Comparison of ENCODE assay signal across 8 cellular contexts in genomic region chr12:55724226-55724939, GRCh38. TPM values are rescaled to one million over a fixed set of nuclear protein-coding genes. Genes with fewer than 3 reads are reported as not detected.
A peak's percentile ranks its signal among the peaks of the same experiment; 100 is the strongest.
DNase-seq lines count a peak whose midpoint lies in the region; ATAC-seq, FAIRE-seq and TF ChIP-seq lines count a peak whose summit lies in the region.

No MANE protein-coding gene starts in this region.

- no peaks in the 10 kb centered on the region for H3K27me3 Mint-ChIP-seq in activated CD4-positive, alpha-beta T cell treated with anti-CD3 and anti-CD28 coated beads, Interleukin-2, amount 10 ng/mL, durations not matched to agents 7 days and 5 days

- H3K4me1 ChIP-seq in ACC112 (ENCODE audit: control insufficient read depth, insufficient read depth, low read length, unreplicated experiment), result peaks cover 63% of the 10 kb centered on the region
- peaks cover 0 to 11% (median 9%) of the 10 kb centered on the region in 4 experiments; a peak in 6 of 7 replicates for H3K4me1 ChIP-seq in H1 (replicated peaks in 1 of 4; ENCODE audit: control insufficient read depth in 3 of 4, insufficient read depth in 4 of 4, low read length in 3 of 4)
- peaks cover 69% of the 10 kb centered on the region for H3K4me1 ChIP-seq in muscle layer of colon (ENCODE audit: insufficient read depth, low read length)

- peaks cover 4 to 6% of the 10 kb centered on the region in 2 experiments for H4K20me1 ChIP-seq in H1 (replicated peaks in 1 of 2; ENCODE audit: control insufficient read depth in 1 of 2, insufficient read depth in 2 of 2, low read length in 2 of 2)

- DNase-seq in NCI-H446 (lab: John Stamatoyannopoulos, UW) (peak; percentile 20 to 65), H1 (ENCODE audit: low read depth in 1 of 2, low spot score in 2 of 2) (peak in 1 of 2 experiments; percentile 76), superior temporal gyrus (ENCODE audit: extremely low spot score) (peak; percentile 74), HTR-8/SVneo (ENCODE audit: insufficient read length, low spot score) (no peak)
- DNase-seq in activated CD4-positive, alpha-beta T cell treated with anti-CD3 and anti-CD28 coated beads, Interleukin-2, amount 10 ng/mL, durations not matched to agents 7 days and 5 days, result peak; percentile 77

- peak overlapping the region; percentile 27; the same call in 1 of the 2 replicates for H2BK5ac ChIP-seq in H1 (ENCODE audit: low read depth, low read length)

- H3K4me2 ChIP-seq in H1 (ENCODE audit: insufficient read depth in 1 of 2, low read depth in 2 of 2, low read length in 2 of 2), result no peak overlapping the region

- no peak overlapping the region for H4K91ac ChIP-seq in H1 (replicated peaks; ENCODE audit: insufficient read length, low read length)

- no peak overlapping the region for H4K8ac ChIP-seq in H1 (ENCODE audit: extremely low read depth, insufficient read depth, low read length)

- H3K79me1 ChIP-seq in H1 (ENCODE audit: low read depth, low read length), result peaks cover 5% of the 10 kb centered on the region; the same call in 1 of the 2 replicates

- peak overlapping the region; percentile 66 for H3K27ac Mint-ChIP-seq in activated CD4-positive, alpha-beta T cell treated with anti-CD3 and anti-CD28 coated beads, Interleukin-2, amount 10 ng/mL, durations not matched to agents 7 days and 5 days

- ATAC-seq in GM19043 (IDR thresholded peaks at IDR 0.05; ENCODE audit: low read depth, unreplicated experiment), result peak; percentile 31

- TF ChIP-seq CTCF in H1 (IDR thresholded peaks at IDR 0.05; ENCODE audit: control extremely low read depth in 1 of 3, insufficient read depth in 1 of 3, low read depth in 1 of 3, low read length in 3 of 3), result peak; percentile 73 to 86 (median 77)

- H2BK20ac ChIP-seq in H1 (ENCODE audit: low read length), result no peak overlapping the region

- no peak overlapping the region for H2BK120ac ChIP-seq in H1 (replicated peaks; ENCODE audit: low read depth, low read length)

- H3K56ac ChIP-seq in H1 (replicated peaks; ENCODE audit: insufficient read length, low read depth, low read length), result no peak overlapping the region

- peaks cover 9% of the 10 kb centered on the region for H3K23me2 ChIP-seq in H1 (ENCODE audit: low read depth, low read length)

- H3K27ac ChIP-seq in ACC112 (ENCODE audit: low read depth, low read length) (peak overlapping the region; percentile 24; the same call in 1 of the 2 replicates), H1 (ENCODE audit: low read depth, low read length) (no peak overlapping the region), muscle layer of colon (ENCODE audit: low read depth, low read length) (peak overlapping the region; percentile 52)

- H3K4me3 ChIP-seq in ACC112 (ENCODE audit: low read depth, low read length), result no peak overlapping the region
- H3K4me3 ChIP-seq in H1 (ENCODE audit: extremely low read depth in 1 of 4, insufficient read depth in 2 of 4, low read depth in 3 of 4, low read length in 4 of 4), result no peak overlapping the region
- H3K4me3 ChIP-seq in muscle layer of colon (ENCODE audit: low read depth in 1 of 2, low read length in 2 of 2), result peak overlapping the region in 1 of 2 donors; percentile 11

- no peak overlapping the region for H3K23ac ChIP-seq in H1 (ENCODE audit: insufficient read length)

- H3K14ac ChIP-seq in H1 (ENCODE audit: insufficient read length), result no peak overlapping the region

- TF ChIP-seq POLR2A in H1 (IDR thresholded peaks at IDR 0.05; ENCODE audit: control extremely low read depth in 1 of 2, low read depth in 2 of 2, low read length in 2 of 2), result 0 out of 3 replicates have a peak, but pooled peaks of 1 of the 2 experiments have one; percentile 7

- H3K36me3 ChIP-seq in ACC112 (ENCODE audit: insufficient read depth, low read length) (peaks cover 24% of the 10 kb centered on the region; the same call in 1 of the 2 replicates), H1 (ENCODE audit: control insufficient read depth in 2 of 4, insufficient read depth in 4 of 4, low read length in 3 of 4) (peaks cover 6 to 29% (median 16%) of the 10 kb centered on the region in 4 experiments; a peak in 5 of 8 replicates), muscle layer of colon (ENCODE audit: insufficient read depth, low read length) (peaks cover 36% of the 10 kb centered on the region)

- no peak overlapping the region for H3K4me3 Mint-ChIP-seq in activated CD4-positive, alpha-beta T cell treated with anti-CD3 and anti-CD28 coated beads, Interleukin-2, amount 10 ng/mL, durations not matched to agents 7 days and 5 days

- H2AK5ac ChIP-seq in H1 (ENCODE audit: low read depth, low read length), result no peak overlapping the region

- H2BK15ac ChIP-seq in H1 (ENCODE audit: low read length), result no peak overlapping the region

- H4K5ac ChIP-seq in H1 (ENCODE audit: insufficient read length, low read depth, low read length), result no peak overlapping the region

- peaks cover 38% of the 10 kb centered on the region for H3K4me1 Mint-ChIP-seq in activated CD4-positive, alpha-beta T cell treated with anti-CD3 and anti-CD28 coated beads, Interleukin-2, amount 10 ng/mL, durations not matched to agents 7 days and 5 days

- no peak overlapping the region for H3K4ac ChIP-seq in H1 (replicated peaks; ENCODE audit: insufficient read length, low read depth, low read length)

- no peak overlapping the region for H3K18ac ChIP-seq in H1 (ENCODE audit: extremely low read depth, low read length)

- POLR2A ChIA-PET in activated CD4-positive, alpha-beta T cell treated with anti-CD3 and anti-CD28 coated beads, Interleukin-2, amount 10 ng/mL, durations not matched to agents 7 days and 5 days (lab: Charles Lee), result interaction anchor here (1.0 kb wide), 1 partner anchor 9 kb away, joined by 4 read pairs; the partner anchor contains the start of gene BLOC1S1
- POLR2A ChIA-PET in H1 (lab: Charles Lee; ENCODE audit: partially characterized antibody), result interaction anchor here (0.6 to 4.4 kb wide), 17 partner anchors 9 to 475 kb away, joined by 3 to 29 read pairs (median 4); partner anchors contain the start of genes BLOC1S1, GDF11, ITGA7 and ORMDL2

- FAIRE-seq in H1 (lab: Jason Lieb, UNC) (no peak), HTR-8/SVneo (lab: Jason Lieb, UNC) (no peak)

- peak; percentile 71 to 81 for TF ChIP-seq RAD21 in H1 (IDR thresholded peaks at IDR 0.05 in 1 of 2, conservative IDR thresholded peaks at IDR 0.05 in 1 of 2; ENCODE audit: low read depth in 2 of 2, low read length in 2 of 2)

- peaks cover 21% of the 10 kb centered on the region for H3K36me3 Mint-ChIP-seq in activated CD4-positive, alpha-beta T cell treated with anti-CD3 and anti-CD28 coated beads, Interleukin-2, amount 10 ng/mL, durations not matched to agents 7 days and 5 days (ENCODE audit: low read depth)

- H3K9me3 ChIP-seq in H1 (ENCODE audit: insufficient read depth in 2 of 2, low read depth in 1 of 2, low read length in 1 of 2), result no peaks in the 10 kb centered on the region
- H3K9me3 ChIP-seq in muscle layer of colon (ENCODE audit: low read length), result no peaks in the 10 kb centered on the region

- no peaks in the 10 kb centered on the region for H3K27me3 ChIP-seq in ACC112 (ENCODE audit: insufficient read depth, low read length)
- no peaks in the 10 kb centered on the region for H3K27me3 ChIP-seq in H1 (replicated peaks in 1 of 4; ENCODE audit: control insufficient read depth in 3 of 4, extremely low read depth in 1 of 4, insufficient read depth in 3 of 4, low read length in 3 of 4)
- no peaks in the 10 kb centered on the region for H3K27me3 ChIP-seq in muscle layer of colon (ENCODE audit: control insufficient read depth in 1 of 2, insufficient read depth in 2 of 2, low read length in 2 of 2)

- H2BK12ac ChIP-seq in H1 (ENCODE audit: low read depth, low read length), result no peak overlapping the region

- CTCF ChIA-PET in activated CD4-positive, alpha-beta T cell treated with anti-CD3 and anti-CD28 coated beads, Interleukin-2, amount 10 ng/mL, durations not matched to agents 7 days and 5 days (lab: Charles Lee), result interaction anchor here (0.7 to 2.4 kb wide), 8 partner anchors 8 to 389 kb away, joined by 3 to 33 read pairs (median 5); partner anchors contain the start of genes BLOC1S1 and ITGA7
- CTCF ChIA-PET in H1 (lab: Charles Lee; ENCODE audit: partially characterized antibody), result interaction anchor here (0.9 to 11.1 kb wide), 20 partner anchors 9 to 305 kb away, joined by 3 to 229 read pairs (median 5); partner anchors contain the start of genes BLOC1S1 and ITGA7

- no peaks in the 10 kb centered on the region for H3K9me3 Mint-ChIP-seq in activated CD4-positive, alpha-beta T cell treated with anti-CD3 and anti-CD28 coated beads, Interleukin-2, amount 10 ng/mL, durations not matched to agents 7 days and 5 days

- H2AFZ ChIP-seq in ACC112 (ENCODE audit: low read length, unreplicated experiment), result no peak overlapping the region
- no peak overlapping the region for H2AFZ ChIP-seq in H1 (ENCODE audit: low read length)

- H3K9ac ChIP-seq in H1 (replicated peaks in 1 of 4; ENCODE audit: extremely low read depth in 1 of 4, low read depth in 3 of 4, low read length in 3 of 4) (no peak overlapping the region), muscle layer of colon (ENCODE audit: low read length) (peak overlapping the region; percentile 8)

- WGBS in H1 (ENCODE audit: extremely low coverage in 1 of 2, insufficient coverage in 1 of 2, insufficient read length in 1 of 2, insufficient replicate concordance in 2 of 2, low coverage in 1 of 2, low lambda C conversion rate in 2 of 2, missing lambda C conversion rate in 1 of 2), 2 experiments, result 72% methylated on average over 11 of the region's 11 CpGs; no CpG with 5 or more reads in 1 of the 2 experiments

- H3K79me2 ChIP-seq in ACC112 (ENCODE audit: control insufficient read depth, insufficient read depth, low read length, unreplicated experiment) (peaks cover 41% of the 10 kb centered on the region), H1 (ENCODE audit: control insufficient read depth in 1 of 2, insufficient read depth in 2 of 2, low read length in 2 of 2) (peaks cover 0 to 17% of the 10 kb centered on the region in 2 experiments; a peak in 2 of 4 replicates)

- no peak for TF ChIP-seq EP300 in H1 (IDR thresholded peaks at IDR 0.05; ENCODE audit: borderline replicate concordance in 1 of 2, low read depth in 2 of 2, low read length in 2 of 2)

RNA-seq across cellular contexts. Expression of gene RDH5, which starts 4.2 kb away (rescaled TPM):
- total RNA-seq in activated CD4-positive, alpha-beta T cell treated with anti-CD3 and anti-CD28 coated beads, Interleukin-2, amount 10 ng/mL, durations not matched to agents 7 days and 5 days, result 10 to 100 TPM; 23.3 to 25.8 TPM
- 4.2 and 4.5 TPM in 2 replicates for total RNA-seq in H1 (2021; fragmentation: NEBNext Ultra II Directional; extraction: Animal tissue kit (Norgen Biotek cat#: 25700))
- polyA plus RNA-seq in H1 (2011; rRNA removed), result 6.0 and 7.1 TPM in 2 replicates
- 8.7 TPM for polyA plus RNA-seq in H1 (2011; cell fraction: cytosol; rRNA removed)
- 14.0 TPM for polyA plus RNA-seq in H1 (2011; cell fraction: nucleus; rRNA removed)
- polyA plus RNA-seq in H1 (2012, experiment 1 of 2), result 5.4 to 9.4 TPM (median 6.1 TPM) in 4 replicates
- polyA plus RNA-seq in H1 (2012, experiment 2 of 2), result 2.8 TPM
- polyA plus RNA-seq in H1 (2013, experiment 1 of 2), result 5.6 TPM
- polyA plus RNA-seq in H1 (2013, experiment 2 of 2), result 4.7 TPM
- 6.7 and 7.3 TPM in 2 replicates for polyA minus RNA-seq in H1 (2011; rRNA and poly(A)+ RNA removed)
- polyA minus RNA-seq in H1 (2011; cell fraction: cytosol; rRNA and poly(A)+ RNA removed), result 3.8 TPM
- 14.1 TPM for polyA minus RNA-seq in H1 (2011; cell fraction: nucleus; rRNA and poly(A)+ RNA removed)

RNA-seq across cellular contexts. Expression of gene CD63, which starts 4.4 kb away (rescaled TPM):
- 100 to 1,000 TPM; 108 to 116 TPM for total RNA-seq in activated CD4-positive, alpha-beta T cell treated with anti-CD3 and anti-CD28 coated beads, Interleukin-2, amount 10 ng/mL, durations not matched to agents 7 days and 5 days
- 440 and 460 TPM in 2 replicates for total RNA-seq in H1 (2021; fragmentation: NEBNext Ultra II Directional; extraction: Animal tissue kit (Norgen Biotek cat#: 25700))
- polyA plus RNA-seq in H1 (2011; rRNA removed), result 525 and 526 TPM in 2 replicates
- polyA plus RNA-seq in H1 (2011; cell fraction: cytosol; rRNA removed), result 544 TPM
- polyA plus RNA-seq in H1 (2011; cell fraction: nucleus; rRNA removed), result 196 TPM
- polyA plus RNA-seq in H1 (2012, experiment 1 of 2), result 431 to 625 TPM (median 595 TPM) in 4 replicates
- polyA plus RNA-seq in H1 (2012, experiment 2 of 2), result 1,065 TPM
- 1,099 TPM for polyA plus RNA-seq in H1 (2013, experiment 1 of 2)
- 1,353 TPM for polyA plus RNA-seq in H1 (2013, experiment 2 of 2)
- 146 and 194 TPM in 2 replicates for polyA minus RNA-seq in H1 (2011; rRNA and poly(A)+ RNA removed)
- 119 TPM for polyA minus RNA-seq in H1 (2011; cell fraction: cytosol; rRNA and poly(A)+ RNA removed)
- polyA minus RNA-seq in H1 (2011; cell fraction: nucleus; rRNA and poly(A)+ RNA removed), result 71.1 TPM

RNA-seq across cellular contexts. Expression of gene BLOC1S1, which starts 8.5 kb away (rescaled TPM):
- 100 to 1,000 TPM; 164 to 181 TPM for total RNA-seq in activated CD4-positive, alpha-beta T cell treated with anti-CD3 and anti-CD28 coated beads, Interleukin-2, amount 10 ng/mL, durations not matched to agents 7 days and 5 days
- 84.3 and 91.1 TPM in 2 replicates for total RNA-seq in H1 (2021; fragmentation: NEBNext Ultra II Directional; extraction: Animal tissue kit (Norgen Biotek cat#: 25700))
- polyA plus RNA-seq in H1 (2011; rRNA removed), result 149 and 185 TPM in 2 replicates
- 215 TPM for polyA plus RNA-seq in H1 (2011; cell fraction: cytosol; rRNA removed)
- 132 TPM for polyA plus RNA-seq in H1 (2011; cell fraction: nucleus; rRNA removed)
- 124 to 187 TPM (median 163 TPM) in 4 replicates for polyA plus RNA-seq in H1 (2012, experiment 1 of 2)
- 152 TPM for polyA plus RNA-seq in H1 (2012, experiment 2 of 2)
- polyA plus RNA-seq in H1 (2013, experiment 1 of 2), result 87.5 TPM
- 85.4 TPM for polyA plus RNA-seq in H1 (2013, experiment 2 of 2)
- polyA minus RNA-seq in H1 (2011; rRNA and poly(A)+ RNA removed), result 41.3 and 44.1 TPM in 2 replicates
- 24.3 TPM for polyA minus RNA-seq in H1 (2011; cell fraction: cytosol; rRNA and poly(A)+ RNA removed)
- polyA minus RNA-seq in H1 (2011; cell fraction: nucleus; rRNA and poly(A)+ RNA removed), result 27.7 TPM

RNA-seq across cellular contexts. Expression of gene ITGA7, which starts 16.7 kb away (rescaled TPM):
- 1 to 10 TPM; 3.1 TPM for total RNA-seq in activated CD4-positive, alpha-beta T cell treated with anti-CD3 and anti-CD28 coated beads, Interleukin-2, amount 10 ng/mL, durations not matched to agents 7 days and 5 days
- 76.4 and 86.1 TPM in 2 replicates for total RNA-seq in H1 (2021; fragmentation: NEBNext Ultra II Directional; extraction: Animal tissue kit (Norgen Biotek cat#: 25700))
- polyA plus RNA-seq in H1 (2011; rRNA removed), result 57.6 and 81.5 TPM in 2 replicates
- 83.6 TPM for polyA plus RNA-seq in H1 (2011; cell fraction: cytosol; rRNA removed)
- polyA plus RNA-seq in H1 (2011; cell fraction: nucleus; rRNA removed), result 576 TPM
- polyA plus RNA-seq in H1 (2012, experiment 1 of 2), result 88.5 to 116 TPM (median 98.2 TPM) in 4 replicates
- polyA plus RNA-seq in H1 (2012, experiment 2 of 2), result 49.5 TPM
- polyA plus RNA-seq in H1 (2013, experiment 1 of 2), result 53.7 TPM
- 44.3 TPM for polyA plus RNA-seq in H1 (2013, experiment 2 of 2)
- 39.1 and 41.6 TPM in 2 replicates for polyA minus RNA-seq in H1 (2011; rRNA and poly(A)+ RNA removed)
- 30.8 TPM for polyA minus RNA-seq in H1 (2011; cell fraction: cytosol; rRNA and poly(A)+ RNA removed)
- 103 TPM for polyA minus RNA-seq in H1 (2011; cell fraction: nucleus; rRNA and poly(A)+ RNA removed)

RNA-seq across cellular contexts. Expression of gene GDF11, which starts 18.5 kb away (rescaled TPM):
- total RNA-seq in activated CD4-positive, alpha-beta T cell treated with anti-CD3 and anti-CD28 coated beads, Interleukin-2, amount 10 ng/mL, durations not matched to agents 7 days and 5 days, result 10 to 100 TPM in 1 of 2 experiments, 1 to 10 TPM in 1; 9.7 to 10.4 TPM
- 15.1 and 18.2 TPM in 2 replicates for total RNA-seq in H1 (2021; fragmentation: NEBNext Ultra II Directional; extraction: Animal tissue kit (Norgen Biotek cat#: 25700))
- 12.1 and 17.6 TPM in 2 replicates for polyA plus RNA-seq in H1 (2011; rRNA removed)
- polyA plus RNA-seq in H1 (2011; cell fraction: cytosol; rRNA removed), result 12.0 TPM
- polyA plus RNA-seq in H1 (2011; cell fraction: nucleus; rRNA removed), result 42.6 TPM
- 10.2 to 20.2 TPM (median 16.6 TPM) in 4 replicates for polyA plus RNA-seq in H1 (2012, experiment 1 of 2)
- polyA plus RNA-seq in H1 (2012, experiment 2 of 2), result 7.3 TPM
- 8.2 TPM for polyA plus RNA-seq in H1 (2013, experiment 1 of 2)
- polyA plus RNA-seq in H1 (2013, experiment 2 of 2), result 8.0 TPM
- polyA minus RNA-seq in H1 (2011; rRNA and poly(A)+ RNA removed), result 12.7 and 17.0 TPM in 2 replicates
- 10.0 TPM for polyA minus RNA-seq in H1 (2011; cell fraction: cytosol; rRNA and poly(A)+ RNA removed)
- 26.5 TPM for polyA minus RNA-seq in H1 (2011; cell fraction: nucleus; rRNA and poly(A)+ RNA removed)
